Comparison of ENCODE assay signal across 24 cellular contexts in the genomic region with DNA sequence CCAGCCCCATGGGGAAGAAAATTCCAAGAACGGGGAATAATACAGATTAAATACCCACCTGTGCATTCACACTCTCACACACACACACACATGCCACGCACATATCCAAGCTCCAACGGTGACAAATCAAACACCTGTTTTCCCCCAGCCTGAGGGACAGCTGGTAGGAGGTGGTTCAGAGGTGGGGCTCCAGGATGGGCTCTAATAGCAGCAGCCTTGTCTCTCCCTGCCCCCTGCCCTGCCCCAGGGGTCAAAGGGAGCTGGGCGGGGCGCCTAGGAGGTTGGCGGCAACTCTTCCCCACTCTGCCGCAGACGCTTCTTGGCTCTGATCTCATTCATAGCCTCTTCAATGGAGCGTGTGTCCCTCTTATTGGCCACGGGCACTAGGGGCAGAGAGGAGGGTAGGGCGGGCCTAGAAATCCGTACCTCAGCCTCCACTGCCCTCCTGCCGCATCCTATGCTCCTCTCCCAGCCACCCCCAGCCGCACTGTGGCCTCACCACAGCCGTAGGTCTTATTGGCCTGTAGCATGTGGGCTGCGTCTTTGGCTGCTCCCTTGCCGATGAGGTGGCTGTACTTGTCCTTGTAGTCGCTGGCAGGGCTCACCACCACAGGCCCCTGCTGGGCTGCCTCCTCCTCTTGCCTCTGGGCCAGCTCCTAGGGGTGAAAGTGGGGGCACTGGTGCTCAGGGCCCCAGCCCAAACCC. TPM values are rescaled to one million over a fixed set of nuclear protein-coding genes. Genes with fewer than 3 reads are reported as not detected.
A peak's percentile ranks its signal among the peaks of the same experiment; 100 is the strongest.
DNase-seq lines count a peak whose midpoint lies in the region; ATAC-seq and TF ChIP-seq lines count a peak whose summit lies in the region.
"Had no signal": no experiment of that assay in that cellular context is flagged by ENCODE, and none has a peak within 500 bp of the region (broad histone marks: within the 10 kb centered on the region; RNA-seq: fewer than 3 reads in every experiment).

No MANE protein-coding gene starts in this region.

- intact Hi-C loops in PC-3 (cut with micrococcal nuclease) (no loop called here), gastrocnemius medialis (cut with DNase I; ENCODE audit: low total_unique reads) (no loop called here), ovary (cut with DNase I) (no loop called here)

- peaks cover 15% of the 10 kb centered on the region for H3K36me3 Mint-ChIP-seq in endothelial cell (ENCODE audit: low read depth, unreplicated experiment)

- ATAC-seq in PC-3: no peak
- ATAC-seq in gastrocnemius medialis: peak in 1 of 2 donors; percentile 31
- ATAC-seq: activated CD4-positive, CD25-positive, alpha-beta regulatory T cell treated with anti-CD3 and anti-CD28 coated beads, Interleukin-2, amount 50 U/mL, for 24 hours; activated CD8-positive, alpha-beta T cell treated with anti-CD3 and anti-CD28 coated beads for 36 hours had no signal

- no peak overlapping the region for H3K4me3 ChIP-seq in PC-3 (ENCODE audit: low read length)
- H3K4me3 ChIP-seq in gastrocnemius medialis: no peak overlapping the region
- no peak overlapping the region for H3K4me3 ChIP-seq in ovary
- H3K4me3 ChIP-seq: left ventricle myocardium inferior, MG63, tibial artery had no signal

- in situ Hi-C loops in gastrocnemius medialis (cut with MboI; ENCODE audit: low sequenced_read_pairs in 4 of 4): no loop called here

- H3K9me2 ChIP-seq in PC-3 (replicated peaks; ENCODE audit: low read length): no peaks in the 10 kb centered on the region

- TSS peak; percentile 82 for BruUV-seq in PC-3 (replicated peaks; lab: Mats Ljungman, UMichigan)

- no peak for TF ChIP-seq EP300 in ovary (IDR thresholded peaks at IDR 0.05)

- no peaks in the 10 kb centered on the region for H3K79me2 ChIP-seq in PC-3 (ENCODE audit: low read length)

- H3K27ac ChIP-seq in PC-3 (ENCODE audit: low read length) (no peak overlapping the region), gastrocnemius medialis (peak overlapping the region; percentile 45 to 100 (median 64)), ovary (no peak overlapping the region)
- H3K27ac ChIP-seq: HL-60, tibial artery had no signal

- H2AFZ ChIP-seq in PC-3 (ENCODE audit: low read length): no peak overlapping the region

- no peak overlapping the region for H3K27ac Mint-ChIP-seq in endothelial cell (ENCODE audit: unreplicated experiment)
- H3K27ac Mint-ChIP-seq: activated CD8-positive, alpha-beta T cell treated with anti-CD3 and anti-CD28 coated beads for 36 hours had no signal

- WGBS in ovary, 3 donors: 79 to 84% (median 79%) methylated on average over 18 of the region's 18 CpGs

- CTCF ChIA-PET in PC-3 (lab: Charles Lee): no interaction called here

- no peaks in the 10 kb centered on the region for H3K27me3 ChIP-seq in PC-3 (ENCODE audit: low read length)
- no peaks in the 10 kb centered on the region for H3K27me3 ChIP-seq in gastrocnemius medialis
- no peaks in the 10 kb centered on the region for H3K27me3 ChIP-seq in ovary
- H3K27me3 ChIP-seq: MG63, tibial artery had no signal

- peak overlapping the region; percentile 65 for H3K4me3 Mint-ChIP-seq in endothelial cell (ENCODE audit: unreplicated experiment)
- H3K4me3 Mint-ChIP-seq: activated CD8-positive, alpha-beta T cell treated with anti-CD3 and anti-CD28 coated beads for 36 hours had no signal

- H3K36me3 ChIP-seq in PC-3 (ENCODE audit: low read depth, low read length) (no peaks in the 10 kb centered on the region), gastrocnemius medialis (peaks cover 0 to 23% of the 10 kb centered on the region in 2 donors), ovary (no peaks in the 10 kb centered on the region)
- H3K36me3 ChIP-seq: MG63 had no signal

- H3K4me2 ChIP-seq in PC-3 (ENCODE audit: low read length): no peak overlapping the region

- H4K20me1 ChIP-seq in PC-3 (ENCODE audit: low read length): no peaks in the 10 kb centered on the region

- peaks cover 6% of the 10 kb centered on the region for H3K4me1 Mint-ChIP-seq in endothelial cell (ENCODE audit: unreplicated experiment)

- H3K4me1 ChIP-seq in PC-3 (ENCODE audit: insufficient read depth, low read length) (no peaks in the 10 kb centered on the region), gastrocnemius medialis (peaks cover 10 to 29% of the 10 kb centered on the region in 2 donors), ovary (ENCODE audit: insufficient read depth) (no peaks in the 10 kb centered on the region)
- H3K4me1 ChIP-seq: tibial artery had no signal

- no peak overlapping the region for H3K9ac ChIP-seq in PC-3 (ENCODE audit: low read length)

- H3K27me3 Mint-ChIP-seq in endothelial cell (ENCODE audit: unreplicated experiment): peaks cover 7% of the 10 kb centered on the region
- H3K27me3 Mint-ChIP-seq: activated CD8-positive, alpha-beta T cell treated with anti-CD3 and anti-CD28 coated beads for 36 hours had no signal

- H3K9me3 Mint-ChIP-seq in endothelial cell (ENCODE audit: unreplicated experiment): no peaks in the 10 kb centered on the region
- H3K9me3 Mint-ChIP-seq: activated CD8-positive, alpha-beta T cell treated with anti-CD3 and anti-CD28 coated beads for 36 hours had no signal

- H3F3A ChIP-seq in PC-3 (ENCODE audit: low read length, unreplicated experiment): no peaks in the 10 kb centered on the region

- POLR2A ChIA-PET in PC-3 (lab: Charles Lee; ENCODE audit: unreplicated experiment): no interaction called here

- TF ChIP-seq POLR2A in gastrocnemius medialis (IDR thresholded peaks at IDR 0.05) (no peak), ovary (IDR thresholded peaks at IDR 0.05) (no peak)

- TF ChIP-seq CTCF in PC-3 (conservative IDR thresholded peaks at IDR 0.05; ENCODE audit: low read depth, low read length) (no peak), endothelial cell (IDR thresholded peaks at IDR 0.05; ENCODE audit: unreplicated experiment) (no peak), gastrocnemius medialis (IDR thresholded peaks at IDR 0.05 in 4 of 5, conservative IDR thresholded peaks at IDR 0.05 in 1 of 5) (no peak), ovary (IDR thresholded peaks at IDR 0.05) (no peak)

- no peaks in the 10 kb centered on the region for H3K9me3 ChIP-seq in PC-3 (ENCODE audit: low read length)
- H3K9me3 ChIP-seq in gastrocnemius medialis: no peaks in the 10 kb centered on the region
- no peaks in the 10 kb centered on the region for H3K9me3 ChIP-seq in ovary
- H3K9me3 ChIP-seq: left ventricle myocardium inferior, MG63, tibial artery had no signal

- DNase-seq in NCI-H82 (lab: John Stamatoyannopoulos, UW) (peak; percentile 43), NCI-H82 treated with DMSO at 0.1 percent for 48 hours (lab: John Stamatoyannopoulos, UW; ENCODE audit: unreplicated experiment) (no peak), PC-3 (no peak), endothelial cell (ENCODE audit: low spot score) (no peak), gastrocnemius medialis (no peak), DMS 273 treated with DMSO at 0.1 percent for 48 hours (lab: John Stamatoyannopoulos, UW) (no peak), ovary (no peak)
- DNase-seq in stimulated activated CD4-positive, alpha-beta T cell treated with anti-CD3 and anti-CD28 coated beads, Interleukin-4, amount 100 ng/mL, for 24 hours: no peak
- DNase-seq: 8988T; activated CD8-positive, alpha-beta T cell treated with anti-CD3 and anti-CD28 coated beads for 36 hours; activated gamma-delta T cell treated with Interleukin-2 at 50 U/mL for 16 hours; amniotic stem cell; left ventricle myocardium inferior; MG63; midbrain; NCI-H1417 treated with DMSO at 0.1 percent for 48 hours; NCI-H2107; NCI-H524; SHP77; stimulated activated CD4-positive, alpha-beta T cell treated with anti-CD3 and anti-CD28 coated beads, Interleukin-1b, Interleukin-23, amount 100 ng/mL, for 48 hours; stimulated activated naive CD4-positive, alpha-beta T cell; tibial artery had no signal

RNA-seq across cellular contexts. Expression of a gene that starts 8.2 kb away (rescaled TPM):
- total RNA-seq in PC-3 (2014; rRNA removed) (44.1 and 48.4 TPM in 2 replicates), endothelial cell (ENCODE audit: unreplicated experiment) (67.3 TPM), gastrocnemius medialis (100 to 1,000 TPM in 1 of 4 donors, 10 to 100 TPM in 3; 78.6 to 114 (median 91.0) TPM), ovary (10 to 100 TPM; 30.4 to 55.2 (median 38.6) TPM)
- 10 to 100 TPM; 31.7 to 60.6 TPM for polyA plus RNA-seq in ovary

RNA-seq across cellular contexts. Expression of a gene that starts 8.5 kb away (rescaled TPM):
- total RNA-seq in PC-3 (2014; rRNA removed) (2.4 and 7.5 TPM in 2 replicates), endothelial cell (ENCODE audit: unreplicated experiment) (7.3 TPM), gastrocnemius medialis (1,000 to 10,000 TPM; 1,434 to 5,473 (median 3,204) TPM), ovary (1 to 10 TPM; 2.5 to 6.1 (median 4.1) TPM)
- polyA plus RNA-seq in ovary: 1 to 10 TPM; 1.8 to 5.0 TPM

RNA-seq across cellular contexts. Expression of a gene that starts 11.1 kb away (rescaled TPM):
- total RNA-seq in PC-3 (2014; rRNA removed): 1,914 and 2,339 TPM in 2 replicates
- 874 TPM for total RNA-seq in endothelial cell (ENCODE audit: unreplicated experiment)
- total RNA-seq in gastrocnemius medialis: 100 to 1,000 TPM; 304 to 750 (median 599) TPM
- total RNA-seq in ovary: 100 to 1,000 TPM; 201 to 415 (median 323) TPM
- 100 to 1,000 TPM; 254 to 542 TPM for polyA plus RNA-seq in ovary

RNA-seq across cellular contexts. Expression of a gene that starts 19.3 kb away (rescaled TPM):
- 37.8 and 43.1 TPM in 2 replicates for total RNA-seq in PC-3 (2014; rRNA removed)
- 92.3 TPM for total RNA-seq in endothelial cell (ENCODE audit: unreplicated experiment)
- total RNA-seq in gastrocnemius medialis: 10 to 100 TPM; 51.2 to 99.5 (median 75.2) TPM
- 10 to 100 TPM; 22.7 to 89.6 (median 78.1) TPM for total RNA-seq in ovary
- 100 to 1,000 TPM in 1 of 2 donors, 10 to 100 TPM in 1; 91.8 to 221 TPM for polyA plus RNA-seq in ovary

RNA-seq across cellular contexts. Expression of a gene that starts 19.6 kb away (rescaled TPM):
- total RNA-seq in PC-3 (2014; rRNA removed): 64.3 and 72.1 TPM in 2 replicates
- total RNA-seq in endothelial cell (ENCODE audit: unreplicated experiment): 47.5 TPM
- total RNA-seq in gastrocnemius medialis: 100 to 1,000 TPM in 2 of 4 donors, 10 to 100 TPM in 2; 52.6 to 106 (median 81.7) TPM
- 10 to 100 TPM; 18.7 to 55.4 (median 42.3) TPM for total RNA-seq in ovary
- 10 to 100 TPM; 12.7 to 44.1 TPM for polyA plus RNA-seq in ovary

Comparison
In these comparisons a context has a peak if more than half of its experiments do, and no peak if none do; other contexts are left out.
1. H3K27ac ChIP-seq: peak in gastrocnemius medialis (4 of 4); none in PC-3 (single experiment) and ovary (0 of 2).
2. RNA of a gene that starts 8.5 kb away (total RNA-seq): 1,434 to 5,473 TPM in gastrocnemius medialis; 7.3 TPM in endothelial cell (single experiment), 2.5 to 6.1 TPM in ovary and 2.4 to 7.5 TPM in PC-3; every median in the first group is over 100 times any median in the second.